In the genomic region with DNA sequence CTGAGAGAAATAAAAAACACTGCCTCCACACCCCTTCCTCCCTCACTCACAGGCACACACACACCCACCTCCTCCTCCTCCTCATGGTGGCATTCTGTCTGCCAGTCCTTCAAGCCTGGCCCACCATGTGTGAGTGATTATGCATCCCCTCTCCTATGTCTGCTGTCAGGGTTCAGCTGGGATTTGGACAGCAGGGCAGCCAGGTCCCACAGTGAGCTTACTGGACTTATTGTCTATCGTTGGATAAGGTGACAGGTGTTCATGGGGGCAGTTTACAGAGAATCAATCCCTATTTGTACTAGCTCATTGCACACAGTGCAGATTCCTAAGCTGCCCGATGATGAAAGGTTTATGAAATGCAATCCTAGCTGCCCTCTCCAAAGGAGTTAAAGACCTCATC, we compare ENCODE assay signal across 1 cellular context.
TF ChIP-seq lines count a peak whose summit lies in the region.

No MANE protein-coding gene starts in this region.

TF ChIP-seq in GM23338, 12 proteins besides CTCF, POLR2A, EP300 and RAD21 (continued from another document):
- TF ChIP-seq, protein P1, sequence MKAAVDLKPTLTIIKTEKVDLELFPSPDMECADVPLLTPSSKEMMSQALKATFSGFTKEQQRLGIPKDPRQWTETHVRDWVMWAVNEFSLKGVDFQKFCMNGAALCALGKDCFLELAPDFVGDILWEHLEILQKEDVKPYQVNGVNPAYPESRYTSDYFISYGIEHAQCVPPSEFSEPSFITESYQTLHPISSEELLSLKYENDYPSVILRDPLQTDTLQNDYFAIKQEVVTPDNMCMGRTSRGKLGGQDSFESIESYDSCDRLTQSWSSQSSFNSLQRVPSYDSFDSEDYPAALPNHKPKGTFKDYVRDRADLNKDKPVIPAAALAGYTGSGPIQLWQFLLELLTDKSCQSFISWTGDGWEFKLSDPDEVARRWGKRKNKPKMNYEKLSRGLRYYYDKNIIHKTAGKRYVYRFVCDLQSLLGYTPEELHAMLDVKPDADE (IDR thresholded peaks at IDR 0.05), result no peak
- TF ChIP-seq NANOG (IDR thresholded peaks at IDR 0.05; ENCODE audit: borderline replicate concordance) (no peak), JUNB (IDR thresholded peaks at IDR 0.05; ENCODE audit: unreplicated experiment) (no peak), STAT1 (IDR thresholded peaks at IDR 0.05; ENCODE audit: unreplicated experiment) (no peak), POLR2AphosphoS5 (IDR thresholded peaks at IDR 0.05; ENCODE audit: low read depth) (no peak), EZH2 (IDR thresholded peaks at IDR 0.05; ENCODE audit: low read depth, unreplicated experiment) (no peak), ZNF331 (CRISPR knock-in tag; IDR thresholded peaks at IDR 0.05; ENCODE audit: low read depth) (no peak), CREB1 (CRISPR knock-in tag; IDR thresholded peaks at IDR 0.05; ENCODE audit: low read depth) (no peak), ZNF114 (CRISPR knock-in tag; IDR thresholded peaks at IDR 0.05) (no peak)
